31 cellular contexts compared by ENCODE assay signal in genomic region chr9:26524225-26524624, GRCh38.
DNase-seq lines count a peak whose midpoint lies in the region; ATAC-seq, FAIRE-seq and TF ChIP-seq lines count a peak whose summit lies in the region.
"Had no signal": no experiment of that assay in that cellular context is flagged by ENCODE, and none has a peak within 500 bp of the region (broad histone marks: within the 10 kb centered on the region; RNA-seq: fewer than 3 reads in every experiment).

No MANE protein-coding gene starts in this region.

- no peak overlapping the region for H2BK120ac ChIP-seq in mesenchymal stem cell (ENCODE audit: low read depth, low read length)

- no peak for FAIRE-seq in pancreas (lab: Jason Lieb, UNC)
- FAIRE-seq: A549, endothelial cell of umbilical vein had no signal

- CTCF ChIA-PET in SK-N-SH (lab: Yijun Ruan, JAX) = no interaction called here

- H2BK12ac ChIP-seq in mesenchymal stem cell (ENCODE audit: low read length in 2 of 2) = no peak overlapping the region

- no peaks in the 10 kb centered on the region for H3K79me1 ChIP-seq in mesenchymal stem cell (replicated peaks; ENCODE audit: low read length, poor library complexity, severe bottlenecking)

- H2AFZ ChIP-seq in SK-N-SH (ENCODE audit: low read depth) (no peak overlapping the region), mesenchymal stem cell (ENCODE audit: low read depth, low read length) (no peak overlapping the region)

- H4K8ac ChIP-seq in mesenchymal stem cell (ENCODE audit: low read length) = no peak overlapping the region

- H3K79me2 ChIP-seq in SK-N-SH (ENCODE audit: insufficient read depth) = no peaks in the 10 kb centered on the region

- H2AK5ac ChIP-seq in mesenchymal stem cell (ENCODE audit: low read length, severe bottlenecking) = no peak overlapping the region

- H3K27me3 ChIP-seq in SK-N-SH (ENCODE audit: insufficient read depth) (no peaks in the 10 kb centered on the region), body of pancreas (no peaks in the 10 kb centered on the region), pancreas (no peaks in the 10 kb centered on the region), mesenchymal stem cell (ENCODE audit: control insufficient read depth in 1 of 2, insufficient read depth in 1 of 2, low read length in 2 of 2) (no peaks in the 10 kb centered on the region)
- H3K27me3 ChIP-seq: dorsolateral prefrontal cortex, gastroesophageal sphincter, ovary, right lobe of liver had no signal

- no peaks in the 10 kb centered on the region for H3F3A ChIP-seq in SK-N-SH (replicated peaks; ENCODE audit: insufficient read depth)

- no peak for TF ChIP-seq CTCF in SK-N-SH (IDR thresholded peaks at IDR 0.05)
- TF ChIP-seq CTCF in body of pancreas (IDR thresholded peaks at IDR 0.05) = no peak
- no peak for TF ChIP-seq CTCF in pancreas (IDR thresholded peaks at IDR 0.05)

- H3K4ac ChIP-seq in mesenchymal stem cell (ENCODE audit: low read depth in 1 of 2, low read length in 2 of 2) = no peak overlapping the region

- H3K14ac ChIP-seq in mesenchymal stem cell (ENCODE audit: low read length in 2 of 2) = no peak overlapping the region

- H3K9me3 ChIP-seq in SK-N-SH = no peaks in the 10 kb centered on the region
- no peaks in the 10 kb centered on the region for H3K9me3 ChIP-seq in body of pancreas
- H3K9me3 ChIP-seq in pancreas = no peaks in the 10 kb centered on the region
- H3K9me3 ChIP-seq in mesenchymal stem cell (ENCODE audit: control insufficient read depth, low read length) = no peaks in the 10 kb centered on the region
- H3K9me3 ChIP-seq: A549, gastroesophageal sphincter, mucosa of descending colon, ovary, right lobe of liver had no signal

- POLR2A ChIA-PET in SK-N-SH (lab: Yijun Ruan, JAX) = no interaction called here

- H3K4me2 ChIP-seq in SK-N-SH (no peak overlapping the region), mesenchymal stem cell (ENCODE audit: low read length, poor library complexity, severe bottlenecking) (no peak overlapping the region)
- H3K4me2 ChIP-seq: A549 had no signal

- ATAC-seq in SK-N-SH treated with all-trans-retinoic acid at 6 μM for 48 hours (no peak), body of pancreas (peak; percentile 48), pancreas (peak in 3 of 4 donors; percentile 54 to 74 (median 55))
- ATAC-seq: A549; activated naive CD8-positive, alpha-beta T cell treated with anti-CD3 and anti-CD28 coated beads, Interleukin-2, amount 50 U/mL, for 24 hours; CD8-positive, alpha-beta T cell; mucosa of descending colon; natural killer cell treated with Interleukin-12 subunit alpha and Interleukin-12 subunit beta and Interleukin-15 and Interleukin-18, amount 100 ng/mL, for 72 hours; right lobe of liver; stimulated activated effector memory CD8-positive, alpha-beta T cell treated with anti-CD3 and anti-CD28 coated beads, Interleukin-12 subunit alpha, Interleukin-12 subunit beta, amount 100 ng/mL, for 72 hours had no signal

- intact Hi-C loops in body of pancreas (cut with DNase I) = no loop called here
- intact Hi-C loops in pancreas (cut with DNase I) = no loop called here

- no peaks in the 10 kb centered on the region for H3K9me2 ChIP-seq in SK-N-SH

- H3K18ac ChIP-seq in mesenchymal stem cell (ENCODE audit: low read depth in 1 of 2, low read length in 2 of 2) = no peak overlapping the region

- TF ChIP-seq EP300 in SK-N-SH (IDR thresholded peaks at IDR 0.05; ENCODE audit: borderline replicate concordance in 1 of 2, low read depth in 1 of 2, low read length in 1 of 2) = no peak

- H3K9ac ChIP-seq in SK-N-SH (no peak overlapping the region), mesenchymal stem cell (ENCODE audit: low read length) (no peak overlapping the region)

- DNase-seq in SK-N-SH (no peak), body of pancreas (peak; percentile 25 to 48 (median 41)), pancreas (peak in 3 of 6 donors; percentile 13 to 47 (median 26)), islet precursor cell (no peak), SK-N-DZ (ENCODE audit: low spot score) (no peak), mesenchymal stem cell (no peak)
- DNase-seq in effector CD8-positive, alpha-beta T cell (lab: John Stamatoyannopoulos, UW) = no peak
- DNase-seq: activated CD4-positive, alpha-beta T cell treated with anti-CD3 and anti-CD28 coated beads, Interleukin-2, amount 10 ng/mL, durations not matched to agents 24 days and 14 days; activated gamma-delta T cell; activated naive CD8-positive, alpha-beta T cell treated with anti-CD3 and anti-CD28 coated beads, Interleukin-2, amount 50 U/mL, for 24 hours; activated T-cell treated with anti-CD3 and anti-CD28 coated beads, Interleukin-2, amount 50 U/mL, for 1 hour; AML-193; CD8-positive, alpha-beta T cell; DMS 273 treated with DMSO at 0.1 percent for 48 hours; mucosa of descending colon; NCI-H187 treated with DMSO at 0.1 percent for 48 hours; NCI-H345; ovary; right lobe of liver; Right ventricle myocardium superior; stimulated activated CD4-positive, alpha-beta T cell treated with anti-CD3 and anti-CD28 coated beads, Interleukin-4, amount 100 ng/mL, for 24 hours; SW 1271; T-helper 9 cell had no signal

- H3K36me3 ChIP-seq in SK-N-SH (replicated peaks in 1 of 2; ENCODE audit: control insufficient read depth in 1 of 2, insufficient read depth in 2 of 2, low read length in 1 of 2) = no peaks in the 10 kb centered on the region
- no peaks in the 10 kb centered on the region for H3K36me3 ChIP-seq in body of pancreas (replicated peaks in 1 of 2; ENCODE audit: insufficient read depth in 1 of 2, low read depth in 2 of 2)
- no peaks in the 10 kb centered on the region for H3K36me3 ChIP-seq in pancreas
- no peaks in the 10 kb centered on the region for H3K36me3 ChIP-seq in mesenchymal stem cell (ENCODE audit: control insufficient read depth in 1 of 2, insufficient read depth in 2 of 2, low read depth in 1 of 2, low read length in 2 of 2)
- H3K36me3 ChIP-seq: gastroesophageal sphincter, ovary, right lobe of liver had no signal

- H4K91ac ChIP-seq in mesenchymal stem cell (ENCODE audit: low read length) = no peak overlapping the region

- H3K4me1 ChIP-seq in SK-N-SH (ENCODE audit: control insufficient read depth in 1 of 2, insufficient read depth in 2 of 2, low read depth in 1 of 2, low read length in 1 of 2) = peaks cover 0 to 6% of the 10 kb centered on the region in 2 experiments; a peak in 1 of 4 replicates
- no peaks in the 10 kb centered on the region for H3K4me1 ChIP-seq in body of pancreas
- no peaks in the 10 kb centered on the region for H3K4me1 ChIP-seq in pancreas
- H3K4me1 ChIP-seq in mesenchymal stem cell (ENCODE audit: control insufficient read depth, insufficient read depth, low read depth, low read length) = no peaks in the 10 kb centered on the region
- H3K4me1 ChIP-seq: A549, right lobe of liver had no signal

- no peaks in the 10 kb centered on the region for H4K20me1 ChIP-seq in SK-N-SH (ENCODE audit: insufficient read depth)

- no peak overlapping the region for H2BK15ac ChIP-seq in mesenchymal stem cell (ENCODE audit: low read depth, poor library complexity, severe bottlenecking)

- no peak overlapping the region for H2BK5ac ChIP-seq in mesenchymal stem cell (ENCODE audit: low read depth, low read length, poor library complexity, severe bottlenecking)

- no peak overlapping the region for H3K23ac ChIP-seq in mesenchymal stem cell (ENCODE audit: low read length in 2 of 2)

- WGBS in SK-N-SH (ENCODE audit: low lambda C conversion rate) = 25% methylated on average over 2 of the region's 2 CpGs
- 22 to 32% methylated on average over 2 of the region's 2 CpGs for WGBS in body of pancreas, 2 donors
- 21 to 29% methylated on average over 2 of the region's 2 CpGs for WGBS in pancreas, 2 donors
- 92% methylated on average over 1 of the region's 2 CpGs for WGBS in mesenchymal stem cell

- TF ChIP-seq RAD21 in SK-N-SH (IDR thresholded peaks at IDR 0.05; ENCODE audit: low read length) = no peak

- H3K4me3 ChIP-seq in SK-N-SH (ENCODE audit: low read depth in 2 of 2, low read length in 1 of 2) (no peak overlapping the region), body of pancreas (no peak overlapping the region), pancreas (no peak overlapping the region), mesenchymal stem cell (ENCODE audit: insufficient read depth in 1 of 2, low read depth in 1 of 2, low read length in 2 of 2) (no peak overlapping the region)
- H3K4me3 ChIP-seq: A549, dorsolateral prefrontal cortex, gastroesophageal sphincter, mucosa of descending colon, ovary, right lobe of liver had no signal

- no peak overlapping the region for H3K27ac ChIP-seq in SK-N-SH (ENCODE audit: low read depth in 2 of 2, low read length in 1 of 2)
- no peak overlapping the region for H3K27ac ChIP-seq in body of pancreas
- H3K27ac ChIP-seq in pancreas = no peak overlapping the region
- no peak overlapping the region for H3K27ac ChIP-seq in mesenchymal stem cell (ENCODE audit: low read length, poor library complexity, severe bottlenecking)
- H3K27ac ChIP-seq: A549, dorsolateral prefrontal cortex, gastroesophageal sphincter, HL-60, ovary, right lobe of liver had no signal

- TF ChIP-seq POLR2A in body of pancreas (IDR thresholded peaks at IDR 0.05) = no peak

TF ChIP-seq in SK-N-SH, 30 proteins besides CTCF, POLR2A, EP300 and RAD21 (continues in another document):
- no peak for TF ChIP-seq ELF1 (IDR thresholded peaks at IDR 0.05)
- TF ChIP-seq MEF2A (IDR thresholded peaks at IDR 0.05; ENCODE audit: borderline replicate concordance, low read depth) = no peak
- TF ChIP-seq MXI1 (IDR thresholded peaks at IDR 0.05; ENCODE audit: low read depth, low read length) = no peak
- TF ChIP-seq POLR2AphosphoS5 (IDR thresholded peaks at IDR 0.05; ENCODE audit: low read depth, low read length) = no peak
- no peak for TF ChIP-seq NFIC (IDR thresholded peaks at IDR 0.05; ENCODE audit: borderline replicate concordance)
- TF ChIP-seq EZH2phosphoT487 (IDR thresholded peaks at IDR 0.05; ENCODE audit: borderline replicate concordance, low read depth) = no peak
- TF ChIP-seq FOXJ3 (CRISPR knock-in tag; IDR thresholded peaks at IDR 0.05) = no peak

Comparison
In these comparisons a context has a peak if more than half of its experiments do, and no peak if none do; other contexts are left out.
1. DNase-seq: peak in body of pancreas (4 of 4); none in SK-N-SH (single experiment), effector CD8-positive, alpha-beta T cell (single experiment), islet precursor cell (single experiment), SK-N-DZ (single experiment) and mesenchymal stem cell (single experiment).